ENCODE assay signal across 14 cellular contexts in genomic region chr6:91713911-91714310, GRCh38.
DNase-seq lines count a peak whose midpoint lies in the region; ATAC-seq and TF ChIP-seq lines count a peak whose summit lies in the region.
"Had no signal": no experiment of that assay in that cellular context is flagged by ENCODE, and none has a peak within 500 bp of the region (broad histone marks: within the 10 kb centered on the region; RNA-seq: fewer than 3 reads in every experiment).

No MANE protein-coding gene starts in this region.

- H3K27ac Mint-ChIP-seq in endodermal cell (no peak overlapping the region), neural crest cell (ENCODE audit: unreplicated experiment) (no peak overlapping the region)

- no peak overlapping the region for H3K4me3 Mint-ChIP-seq in endodermal cell
- H3K4me3 Mint-ChIP-seq in neural crest cell, result no peak overlapping the region

- ATAC-seq in RWPE2 (ENCODE audit: low read depth) (peak; percentile 82), HG03045 (IDR thresholded peaks at IDR 0.05; ENCODE audit: unreplicated experiment) (no peak)

- no peaks in the 10 kb centered on the region for H3K27me3 Mint-ChIP-seq in endodermal cell (ENCODE audit: insufficient read depth)
- H3K27me3 Mint-ChIP-seq in neural crest cell (ENCODE audit: low read depth), result no peaks in the 10 kb centered on the region

- H3K27ac ChIP-seq in RWPE2 (ENCODE audit: poor library complexity, severe bottlenecking), result no peak overlapping the region
- H3K27ac ChIP-seq in endodermal cell (ENCODE audit: low read depth, low read length), result no peak overlapping the region
- H3K27ac ChIP-seq: C4-2B had no signal

- peaks cover 10% of the 10 kb centered on the region for H3K4me1 ChIP-seq in RWPE2 (ENCODE audit: insufficient read depth, poor library complexity, severe bottlenecking)
- H3K4me1 ChIP-seq in endodermal cell (ENCODE audit: control insufficient read depth, insufficient read depth, low read length), result no peaks in the 10 kb centered on the region

- no peaks in the 10 kb centered on the region for H3K9me3 ChIP-seq in RWPE2 (ENCODE audit: severe bottlenecking)
- H3K9me3 ChIP-seq in endodermal cell (ENCODE audit: control insufficient read depth, low read length), result no peaks in the 10 kb centered on the region

- H3K4me1 Mint-ChIP-seq in endodermal cell (no peaks in the 10 kb centered on the region), neural crest cell (no peaks in the 10 kb centered on the region)

- TF ChIP-seq CTCF in RWPE2 (IDR thresholded peaks at IDR 0.05; ENCODE audit: poor library complexity, severe bottlenecking), result peak; percentile 12
- TF ChIP-seq CTCF in endodermal cell (conservative IDR thresholded peaks at IDR 0.05), result peak; percentile 44
- TF ChIP-seq CTCF in neural crest cell (conservative IDR thresholded peaks at IDR 0.05), result peak; percentile 39

- no peak overlapping the region for H3K9ac ChIP-seq in endodermal cell (ENCODE audit: extremely low read depth, low read length, poor library complexity, severe bottlenecking)

- H3K9me3 Mint-ChIP-seq in endodermal cell, result no peaks in the 10 kb centered on the region
- no peaks in the 10 kb centered on the region for H3K9me3 Mint-ChIP-seq in neural crest cell

- H3K4me3 ChIP-seq in RWPE2 (ENCODE audit: severe bottlenecking) (no peak overlapping the region), endodermal cell (ENCODE audit: low read length) (no peak overlapping the region)

- H3K27me3 ChIP-seq in RWPE2 (ENCODE audit: insufficient read depth, poor library complexity, severe bottlenecking), result no peaks in the 10 kb centered on the region
- H3K27me3 ChIP-seq in endodermal cell (ENCODE audit: control insufficient read depth, insufficient read depth, low read length, poor library complexity, severe bottlenecking), result no peaks in the 10 kb centered on the region

- DNase-seq in LHCN-M2 (ENCODE audit: low read depth) (peak; percentile 15), RWPE2 (ENCODE audit: low spot score) (no peak), endodermal cell (no peak), neural crest cell (ENCODE audit: low read depth, low spot score) (no peak), ACHN (no peak), activated gamma-delta T cell treated with Interleukin-2 at 50 U/mL for 16 hours (no peak)
- DNase-seq: DMS 273 treated with DMSO at 0.1 percent for 48 hours, GOT3, KBM-7, NCI-H2107, NCI-H524, SHP77 treated with DMSO at 0.1 percent for 48 hours had no signal

- H3K36me3 ChIP-seq in RWPE2 (ENCODE audit: low read depth) (no peaks in the 10 kb centered on the region), endodermal cell (ENCODE audit: control insufficient read depth, insufficient read depth, low read length) (no peaks in the 10 kb centered on the region)

- in situ Hi-C loops in ACHN (cut with HindIII; ENCODE audit: low pct_ligation_motif_present, low pct_unique_long_range_greater_than_20kb, low sequenced_read_pairs), result no loop called here

- H3K36me3 Mint-ChIP-seq in endodermal cell (ENCODE audit: low read depth) (no peaks in the 10 kb centered on the region), neural crest cell (ENCODE audit: low read depth) (no peaks in the 10 kb centered on the region)
